ENCODE assay signal across 9 cellular contexts in genomic region chr5:175517824-175518450, GRCh38. TPM values are rescaled to one million over a fixed set of nuclear protein-coding genes. Genes with fewer than 3 reads are reported as not detected.
DNase-seq lines count a peak whose midpoint lies in the region; ATAC-seq and TF ChIP-seq lines count a peak whose summit lies in the region.
"Had no signal": no experiment of that assay in that cellular context is flagged by ENCODE, and none has a peak within 500 bp of the region (broad histone marks: within the 10 kb centered on the region; RNA-seq: fewer than 3 reads in every experiment).

No MANE protein-coding gene starts in this region.

- H3K27ac Mint-ChIP-seq in endothelial cell (ENCODE audit: unreplicated experiment) (no peak overlapping the region), osteocyte (ENCODE audit: unreplicated experiment) (no peak overlapping the region)

- ATAC-seq in HG02885 (IDR thresholded peaks at IDR 0.05; ENCODE audit: poor library complexity, unreplicated experiment), result peak; percentile 69
- no peak for ATAC-seq in HG02571 (IDR thresholded peaks at IDR 0.05; ENCODE audit: unreplicated experiment)
- ATAC-seq in GM18861 (IDR thresholded peaks at IDR 0.05; ENCODE audit: unreplicated experiment), result no peak
- ATAC-seq in GM21526 (IDR thresholded peaks at IDR 0.05; ENCODE audit: low FRiP score, unreplicated experiment), result no peak

- H3K9me3 Mint-ChIP-seq in endothelial cell (ENCODE audit: unreplicated experiment) (no peaks in the 10 kb centered on the region), osteocyte (ENCODE audit: unreplicated experiment) (peaks cover 8% of the 10 kb centered on the region)

- TF ChIP-seq CTCF in endothelial cell (IDR thresholded peaks at IDR 0.05; ENCODE audit: unreplicated experiment), result no peak
- TF ChIP-seq CTCF in osteocyte (IDR thresholded peaks at IDR 0.05), result no peak

- H3K27me3 Mint-ChIP-seq in endothelial cell (ENCODE audit: unreplicated experiment) (no peaks in the 10 kb centered on the region), osteocyte (ENCODE audit: unreplicated experiment) (no peaks in the 10 kb centered on the region)

- peak overlapping the region; percentile 81 for H3K4me3 Mint-ChIP-seq in endothelial cell (ENCODE audit: unreplicated experiment)
- no peak overlapping the region for H3K4me3 Mint-ChIP-seq in osteocyte (ENCODE audit: unreplicated experiment)

- H3K36me3 Mint-ChIP-seq in endothelial cell (ENCODE audit: low read depth, unreplicated experiment) (peaks cover 47% of the 10 kb centered on the region), osteocyte (ENCODE audit: unreplicated experiment) (peaks cover 66% of the 10 kb centered on the region)

- H3K4me1 Mint-ChIP-seq in endothelial cell (ENCODE audit: unreplicated experiment) (no peaks in the 10 kb centered on the region), osteocyte (ENCODE audit: unreplicated experiment) (no peaks in the 10 kb centered on the region)

- peak; percentile 87 for DNase-seq in activated CD8-positive, alpha-beta memory T cell treated with anti-CD3 and anti-CD28 coated beads for 24 hours
- DNase-seq in endothelial cell (ENCODE audit: low spot score), result no peak
- peak; percentile 63 for DNase-seq in stimulated activated CD8-positive, alpha-beta memory T cell treated with anti-CD3 and anti-CD28 coated beads, Interleukin-15, amount 100 ng/mL, for 1 hour (ENCODE audit: low read depth)
- no peak for DNase-seq in osteocyte (ENCODE audit: extremely low spot score, unreplicated experiment)
- DNase-seq: NCI-H2227 treated with DMSO at 0.1 percent for 48 hours had no signal

RNA-seq across cellular contexts. Expression of gene SFXN1, which starts 39.6 kb away (rescaled TPM):
- total RNA-seq in endothelial cell (ENCODE audit: unreplicated experiment) (53.9 TPM), osteocyte (39.7 and 44.6 TPM in 2 replicates)

Comparison
In these comparisons a context has a peak if more than half of its experiments do, and no peak if none do; other contexts are left out.
1. DNase-seq: peak in activated CD8-positive, alpha-beta memory T cell treated with anti-CD3 and anti-CD28 coated beads for 24 hours (single experiment) and stimulated activated CD8-positive, alpha-beta memory T cell treated with anti-CD3 and anti-CD28 coated beads, Interleukin-15, amount 100 ng/mL, for 1 hour (single experiment); none in endothelial cell (single experiment) and osteocyte (single experiment).